In genomic region chr4:41428941-41429669, GRCh38 we compare ENCODE assay signal across 1 cellular context.
TF ChIP-seq lines count a peak whose summit lies in the region.

No MANE protein-coding gene starts in this region.

TF ChIP-seq in GM23338, 12 proteins besides CTCF, POLR2A, EP300 and RAD21 (continued from another document):
- TF ChIP-seq, protein P1, sequence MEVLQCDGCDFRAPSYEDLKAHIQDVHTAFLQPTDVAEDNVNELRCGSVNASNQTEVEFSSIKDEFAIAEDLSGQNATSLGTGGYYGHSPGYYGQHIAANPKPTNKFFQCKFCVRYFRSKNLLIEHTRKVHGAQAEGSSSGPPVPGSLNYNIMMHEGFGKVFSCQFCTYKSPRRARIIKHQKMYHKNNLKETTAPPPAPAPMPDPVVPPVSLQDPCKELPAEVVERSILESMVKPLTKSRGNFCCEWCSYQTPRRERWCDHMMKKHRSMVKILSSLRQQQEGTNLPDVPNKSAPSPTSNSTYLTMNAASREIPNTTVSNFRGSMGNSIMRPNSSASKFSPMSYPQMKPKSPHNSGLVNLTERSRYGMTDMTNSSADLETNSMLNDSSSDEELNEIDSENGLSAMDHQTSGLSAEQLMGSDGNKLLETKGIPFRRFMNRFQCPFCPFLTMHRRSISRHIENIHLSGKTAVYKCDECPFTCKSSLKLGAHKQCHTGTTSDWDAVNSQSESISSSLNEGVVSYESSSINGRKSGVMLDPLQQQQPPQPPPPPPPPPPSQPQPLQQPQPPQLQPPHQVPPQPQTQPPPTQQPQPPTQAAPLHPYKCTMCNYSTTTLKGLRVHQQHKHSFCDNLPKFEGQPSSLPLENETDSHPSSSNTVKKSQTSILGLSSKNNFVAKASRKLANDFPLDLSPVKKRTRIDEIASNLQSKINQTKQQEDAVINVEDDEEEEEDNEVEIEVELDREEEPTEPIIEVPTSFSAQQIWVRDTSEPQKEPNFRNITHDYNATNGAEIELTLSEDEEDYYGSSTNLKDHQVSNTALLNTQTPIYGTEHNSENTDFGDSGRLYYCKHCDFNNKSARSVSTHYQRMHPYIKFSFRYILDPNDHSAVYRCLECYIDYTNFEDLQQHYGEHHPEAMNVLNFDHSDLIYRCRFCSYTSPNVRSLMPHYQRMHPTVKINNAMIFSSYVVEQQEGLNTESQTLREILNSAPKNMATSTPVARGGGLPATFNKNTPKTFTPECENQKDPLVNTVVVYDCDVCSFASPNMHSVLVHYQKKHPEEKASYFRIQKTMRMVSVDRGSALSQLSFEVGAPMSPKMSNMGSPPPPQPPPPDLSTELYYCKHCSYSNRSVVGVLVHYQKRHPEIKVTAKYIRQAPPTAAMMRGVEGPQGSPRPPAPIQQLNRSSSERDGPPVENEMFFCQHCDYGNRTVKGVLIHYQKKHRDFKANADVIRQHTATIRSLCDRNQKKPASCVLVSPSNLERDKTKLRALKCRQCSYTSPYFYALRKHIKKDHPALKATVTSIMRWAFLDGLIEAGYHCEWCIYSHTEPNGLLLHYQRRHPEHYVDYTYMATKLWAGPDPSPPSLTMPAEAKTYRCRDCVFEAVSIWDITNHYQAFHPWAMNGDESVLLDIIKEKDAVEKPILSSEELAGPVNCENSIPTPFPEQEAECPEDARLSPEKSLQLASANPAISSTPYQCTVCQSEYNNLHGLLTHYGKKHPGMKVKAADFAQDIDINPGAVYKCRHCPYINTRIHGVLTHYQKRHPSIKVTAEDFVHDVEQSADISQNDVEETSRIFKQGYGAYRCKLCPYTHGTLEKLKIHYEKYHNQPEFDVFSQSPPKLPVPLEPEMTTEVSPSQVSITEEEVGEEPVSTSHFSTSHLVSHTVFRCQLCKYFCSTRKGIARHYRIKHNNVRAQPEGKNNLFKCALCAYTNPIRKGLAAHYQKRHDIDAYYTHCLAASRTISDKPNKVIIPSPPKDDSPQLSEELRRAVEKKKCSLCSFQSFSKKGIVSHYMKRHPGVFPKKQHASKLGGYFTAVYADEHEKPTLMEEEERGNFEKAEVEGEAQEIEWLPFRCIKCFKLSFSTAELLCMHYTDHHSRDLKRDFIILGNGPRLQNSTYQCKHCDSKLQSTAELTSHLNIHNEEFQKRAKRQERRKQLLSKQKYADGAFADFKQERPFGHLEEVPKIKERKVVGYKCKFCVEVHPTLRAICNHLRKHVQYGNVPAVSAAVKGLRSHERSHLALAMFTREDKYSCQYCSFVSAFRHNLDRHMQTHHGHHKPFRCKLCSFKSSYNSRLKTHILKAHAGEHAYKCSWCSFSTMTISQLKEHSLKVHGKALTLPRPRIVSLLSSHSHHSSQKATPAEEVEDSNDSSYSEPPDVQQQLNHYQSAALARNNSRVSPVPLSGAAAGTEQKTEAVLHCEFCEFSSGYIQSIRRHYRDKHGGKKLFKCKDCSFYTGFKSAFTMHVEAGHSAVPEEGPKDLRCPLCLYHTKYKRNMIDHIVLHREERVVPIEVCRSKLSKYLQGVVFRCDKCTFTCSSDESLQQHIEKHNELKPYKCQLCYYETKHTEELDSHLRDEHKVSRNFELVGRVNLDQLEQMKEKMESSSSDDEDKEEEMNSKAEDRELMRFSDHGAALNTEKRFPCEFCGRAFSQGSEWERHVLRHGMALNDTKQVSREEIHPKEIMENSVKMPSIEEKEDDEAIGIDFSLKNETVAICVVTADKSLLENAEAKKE (CRISPR knock-in tag; IDR thresholded peaks at IDR 0.05) = no peak
- TF ChIP-seq ZNF114 (CRISPR knock-in tag; IDR thresholded peaks at IDR 0.05) = no peak
- no peak for TF ChIP-seq EZH2 (IDR thresholded peaks at IDR 0.05; ENCODE audit: low read depth, unreplicated experiment)
